8 cellular contexts compared by ENCODE assay signal in the genomic region with DNA sequence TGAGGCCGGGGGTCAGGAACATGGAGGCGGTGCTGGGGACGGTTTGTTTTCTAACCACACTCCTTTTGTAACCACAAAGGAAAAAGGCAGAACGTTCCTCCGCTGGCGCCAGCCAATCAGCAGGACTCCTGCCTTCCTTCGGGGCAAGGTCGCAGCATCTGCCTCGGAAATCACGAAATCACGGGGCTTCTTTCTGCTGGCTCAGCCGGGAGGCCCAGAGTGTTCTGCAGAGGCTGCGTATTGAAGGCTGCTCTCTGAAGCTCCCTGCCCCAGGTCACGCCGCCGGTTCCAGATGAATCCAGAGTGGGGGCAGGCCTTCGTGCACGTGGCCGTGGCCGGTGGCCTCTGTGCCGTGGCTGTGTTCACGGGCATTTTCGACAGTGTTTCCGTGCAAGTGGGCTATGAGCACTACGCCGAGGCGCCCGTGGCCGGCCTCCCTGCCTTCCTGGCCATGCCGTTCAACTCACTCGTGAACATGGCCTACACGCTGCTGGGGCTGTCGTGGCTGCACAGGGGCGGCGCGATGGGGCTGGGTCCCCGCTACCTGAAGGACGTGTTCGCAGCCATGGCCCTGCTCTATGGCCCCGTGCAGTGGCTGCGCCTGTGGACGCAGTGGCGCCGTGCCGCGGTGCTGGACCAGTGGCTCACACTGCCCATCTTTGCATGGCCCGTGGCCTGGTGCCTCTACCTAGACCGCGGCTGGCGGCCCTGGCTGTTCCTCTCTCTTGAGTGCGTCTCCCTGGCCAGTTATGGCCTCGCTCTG. TPM values are rescaled to one million over a fixed set of nuclear protein-coding genes. Genes with fewer than 3 reads are reported as not detected.
DNase-seq lines count a peak whose midpoint lies in the region; ATAC-seq and TF ChIP-seq lines count a peak whose summit lies in the region.

No MANE protein-coding gene starts in this region.

- H3K9me2 ChIP-seq in Karpas-422 (replicated peaks; ENCODE audit: insufficient read depth, low read length): no peaks in the 10 kb centered on the region

- H3K9me3 ChIP-seq in DND-41 (ENCODE audit: insufficient read depth, low read length, severe bottlenecking): no peaks in the 10 kb centered on the region
- H3K9me3 ChIP-seq in Karpas-422 (ENCODE audit: low read length): no peaks in the 10 kb centered on the region

- peak overlapping the region; percentile 37 for H3K4me3 Mint-ChIP-seq in dendritic cell treated with granulocyte-macrophage colony-stimulating factor and Interleukin-4, amounts not matched to agents 40 ng/mL and 50 ng/mL, for 4 days

- H3K36me3 Mint-ChIP-seq in dendritic cell treated with granulocyte-macrophage colony-stimulating factor and Interleukin-4, amounts not matched to agents 40 ng/mL and 50 ng/mL, for 4 days (ENCODE audit: low read depth): peaks cover 9% of the 10 kb centered on the region

- no peaks in the 10 kb centered on the region for H4K20me1 ChIP-seq in DND-41 (ENCODE audit: insufficient read depth, low read length)
- no peaks in the 10 kb centered on the region for H4K20me1 ChIP-seq in Karpas-422 (ENCODE audit: insufficient read depth, low read depth, low read length)

- H3K4me3 ChIP-seq in DND-41 (ENCODE audit: low read depth in 1 of 2, low read length in 2 of 2) (peak overlapping the region in 1 of 2 experiments; percentile 47; a peak in 2 of 4 replicates), Karpas-422 (ENCODE audit: low read length) (no peak overlapping the region)

- peaks cover 12% of the 10 kb centered on the region for H3K79me2 ChIP-seq in DND-41 (ENCODE audit: insufficient read depth, low read length)
- no peaks in the 10 kb centered on the region for H3K79me2 ChIP-seq in Karpas-422 (ENCODE audit: low read length)

- H3K4me1 ChIP-seq in DND-41 (ENCODE audit: insufficient read depth, low read length) (peaks cover 31% of the 10 kb centered on the region), Karpas-422 (ENCODE audit: low read length) (peaks cover 5% of the 10 kb centered on the region)

- peak overlapping the region; percentile 87 for H3K27ac Mint-ChIP-seq in dendritic cell treated with granulocyte-macrophage colony-stimulating factor and Interleukin-4, amounts not matched to agents 40 ng/mL and 50 ng/mL, for 4 days

- H2AFZ ChIP-seq in DND-41 (ENCODE audit: low read depth, low read length): peak overlapping the region; percentile 66; the same call in 1 of the 2 replicates
- no peak overlapping the region for H2AFZ ChIP-seq in Karpas-422 (ENCODE audit: low read length)

- intact Hi-C loops in dendritic cell treated with granulocyte-macrophage colony-stimulating factor and Interleukin-4, amounts not matched to agents 40 ng/mL and 50 ng/mL, for 4 days (cut with micrococcal nuclease): no loop called here
- intact Hi-C loops in sciatic nerve (cut with DNase I): no loop called here

- H3K4me2 ChIP-seq in DND-41 (ENCODE audit: insufficient read depth, low read length): peak overlapping the region; percentile 63
- no peak overlapping the region for H3K4me2 ChIP-seq in Karpas-422 (ENCODE audit: low read depth, low read length, poor library complexity, severe bottlenecking)

- H3K27ac ChIP-seq in DND-41 (ENCODE audit: low read length): peak overlapping the region; percentile 96
- H3K27ac ChIP-seq in Karpas-422 (ENCODE audit: low read length): no peak overlapping the region

- H3K27me3 ChIP-seq in DND-41 (ENCODE audit: insufficient read depth, low read length, poor library complexity) (no peaks in the 10 kb centered on the region), Karpas-422 (ENCODE audit: low read length) (no peaks in the 10 kb centered on the region)

- no peak for TF ChIP-seq CTCF in DND-41 (IDR thresholded peaks at IDR 0.05; ENCODE audit: borderline replicate concordance, extremely low read depth, low read length, poor library complexity, severe bottlenecking)

- peaks cover 41% of the 10 kb centered on the region for H3K4me1 Mint-ChIP-seq in dendritic cell treated with granulocyte-macrophage colony-stimulating factor and Interleukin-4, amounts not matched to agents 40 ng/mL and 50 ng/mL, for 4 days (ENCODE audit: low read depth)

- H3K27me3 Mint-ChIP-seq in dendritic cell treated with granulocyte-macrophage colony-stimulating factor and Interleukin-4, amounts not matched to agents 40 ng/mL and 50 ng/mL, for 4 days: no peaks in the 10 kb centered on the region

- H3K9me3 Mint-ChIP-seq in dendritic cell treated with granulocyte-macrophage colony-stimulating factor and Interleukin-4, amounts not matched to agents 40 ng/mL and 50 ng/mL, for 4 days: no peaks in the 10 kb centered on the region

- ATAC-seq in DND-41 (ENCODE audit: insufficient read depth, low read depth): peak; percentile 75
- ATAC-seq in sciatic nerve: peak; percentile 88
- no peak for ATAC-seq in GM21786 (IDR thresholded peaks at IDR 0.05; ENCODE audit: unreplicated experiment)

- peak overlapping the region; percentile 60 for H3K9ac ChIP-seq in DND-41 (ENCODE audit: low read depth, low read length)
- no peak overlapping the region for H3K9ac ChIP-seq in Karpas-422 (ENCODE audit: low read length)

- H3K36me3 ChIP-seq in DND-41 (ENCODE audit: insufficient read depth, low read length): peaks cover 9% of the 10 kb centered on the region
- H3K36me3 ChIP-seq in Karpas-422 (ENCODE audit: insufficient read depth, low read length): no peaks in the 10 kb centered on the region

- DNase-seq in DND-41: peak; percentile 91
- DNase-seq in T-helper 9 cell: peak; percentile 41
- peak; percentile 87 for DNase-seq in sciatic nerve (ENCODE audit: low spot score)
- no peak for DNase-seq in NCI-H345 (lab: John Stamatoyannopoulos, UW)
- no peak for DNase-seq in NCI-H1694 (lab: John Stamatoyannopoulos, UW)
- no peak for DNase-seq in Karpas-422

RNA-seq across cellular contexts. Expression of a gene that starts 9.4 kb away (rescaled TPM):
- total RNA-seq in sciatic nerve: 10.3 TPM
- 1.5 and 3.9 TPM in 2 replicates for total RNA-seq in Karpas-422 (2014; rRNA removed; shearing (Covaris generic); ENCODE audit: low replicate concordance)

RNA-seq across cellular contexts. Expression of a gene that starts 10.3 kb away (rescaled TPM):
- 42.2 TPM for total RNA-seq in sciatic nerve
- 16.8 and 29.4 TPM in 2 replicates for total RNA-seq in Karpas-422 (2014; rRNA removed; shearing (Covaris generic); ENCODE audit: low replicate concordance)

RNA-seq across cellular contexts. Expression of a gene that starts 37.5 kb away (rescaled TPM):
- 23.0 TPM for total RNA-seq in sciatic nerve
- 0.22 and 0.26 TPM in 2 replicates for total RNA-seq in Karpas-422 (2014; rRNA removed; shearing (Covaris generic); ENCODE audit: low replicate concordance)

RNA-seq across cellular contexts. Expression of a gene that starts 37.8 kb away (rescaled TPM):
- 53.9 TPM for total RNA-seq in sciatic nerve
- 76.0 and 131 TPM in 2 replicates for total RNA-seq in Karpas-422 (2014; rRNA removed; shearing (Covaris generic); ENCODE audit: low replicate concordance)

RNA-seq across cellular contexts. Expression of a gene that starts 47.1 kb away (rescaled TPM):
- total RNA-seq in sciatic nerve: 73.6 TPM
- total RNA-seq in Karpas-422 (2014; rRNA removed; shearing (Covaris generic); ENCODE audit: low replicate concordance): 103 and 144 TPM in 2 replicates

Comparison
In these comparisons a context has a peak if more than half of its experiments do, and no peak if none do; other contexts are left out.
1. DNase-seq: peak in DND-41 (single experiment), T-helper 9 cell (single experiment) and sciatic nerve (single experiment); none in NCI-H345 (single experiment), NCI-H1694 (single experiment) and Karpas-422 (single experiment).
2. RNA of a gene that starts 37.5 kb away (total RNA-seq): 23.0 TPM in sciatic nerve (single experiment); 0.22 to 0.26 TPM in Karpas-422; every median in the first group is over 10 times any median in the second.